In the genomic region with DNA sequence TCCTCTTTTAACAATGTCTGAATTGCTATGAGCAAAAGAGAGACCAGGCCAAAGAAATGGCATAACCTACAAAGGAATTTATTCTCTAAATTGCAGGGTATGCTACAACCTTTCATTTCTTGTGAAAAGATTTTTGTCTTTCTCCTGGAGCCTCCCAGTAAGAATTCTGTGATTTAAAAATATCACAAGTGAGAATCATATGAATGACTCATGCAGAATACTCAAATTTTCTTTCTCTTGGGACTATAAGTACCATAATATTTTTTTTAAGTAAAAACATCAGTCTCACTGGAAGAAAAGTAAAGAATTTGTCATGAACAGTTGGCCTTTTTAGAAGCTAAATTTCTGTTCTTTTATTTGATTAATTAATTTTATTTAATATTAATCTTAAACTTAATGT, we compare ENCODE assay signal across 26 cellular contexts. TPM values are rescaled to one million over a fixed set of nuclear protein-coding genes. Genes with fewer than 3 reads are reported as not detected.
"Had no signal": no experiment of that assay in that cellular context is flagged by ENCODE, and none has a peak within 500 bp of the region (broad histone marks: within the 10 kb centered on the region; RNA-seq: fewer than 3 reads in every experiment).

No MANE protein-coding gene starts in this region.

- H3K27me3 ChIP-seq: MG63 had no signal

- H3K9me3 ChIP-seq: MG63 had no signal

- H3K4me3 ChIP-seq: MG63, SK-N-MC had no signal

- DNase-seq: activated B cell treated with CpG ODN at 0.5 μM for 24 hours; activated CD4-positive, alpha-beta T cell treated with anti-CD3 and anti-CD28 coated beads for 1 hour; activated CD4-positive, alpha-beta T cell treated with anti-CD3 and anti-CD28 coated beads, Interleukin-2, amount 10 ng/mL, durations not matched to agents 24 days and 14 days; activated CD4-positive, alpha-beta T cell treated with anti-CD3 and anti-CD28 coated beads, Interleukin-2, amount 50 U/mL, for 48 hours; activated CD8-positive, alpha-beta memory T cell treated with anti-CD3 and anti-CD28 coated beads, Interleukin-2, amount 10 ng/mL, durations not matched to agents 7 days and 5 days; activated gamma-delta T cell; activated naive CD4-positive, alpha-beta T cell treated with anti-CD3 and anti-CD28 coated beads for 36 hours; activated T-cell treated with anti-CD3 and anti-CD28 coated beads, Interleukin-2, amount 50 U/mL, for 24 hours; amygdala; MG63; MV-4-11; NCI-H1105; NCI-H1436; NCI-H1694 treated with DMSO at 0.1 percent for 48 hours; NCI-H2081; NCI-H526 treated with DMSO at 0.1 percent for 48 hours; NK-92 treated with Interleukin-12 subunit alpha and Interleukin-12 subunit beta, amount 100 ng/mL, for 24 hours; OCI-M1; RPMI8226; T-cell; T-helper 2 cell; T1000 had no signal

- ATAC-seq: activated CD8-positive, alpha-beta memory T cell treated with anti-CD3 and anti-CD28 coated beads, Interleukin-2, amount 10 ng/mL, durations not matched to agents 7 days and 5 days; Panc1; Right ventricle myocardium inferior; T-cell had no signal

- H3K27ac ChIP-seq: SK-N-MC had no signal

- H3K36me3 ChIP-seq: MG63 had no signal

RNA-seq across cellular contexts. Expression of a gene that starts 26.3 kb away (rescaled TPM):
- total RNA-seq: activated B cell treated with CpG ODN at 0.5 μM for 24 hours; activated CD4-positive, alpha-beta T cell treated with anti-CD3 and anti-CD28 coated beads, Interleukin-2, amount 10 ng/mL, durations not matched to agents 24 days and 14 days; activated CD8-positive, alpha-beta memory T cell treated with anti-CD3 and anti-CD28 coated beads, Interleukin-2, amount 10 ng/mL, durations not matched to agents 7 days and 5 days; activated naive CD4-positive, alpha-beta T cell treated with anti-CD3 and anti-CD28 coated beads for 36 hours; NCI-H460; Right ventricle myocardium inferior; T-cell had no signal
